In the genomic region with DNA sequence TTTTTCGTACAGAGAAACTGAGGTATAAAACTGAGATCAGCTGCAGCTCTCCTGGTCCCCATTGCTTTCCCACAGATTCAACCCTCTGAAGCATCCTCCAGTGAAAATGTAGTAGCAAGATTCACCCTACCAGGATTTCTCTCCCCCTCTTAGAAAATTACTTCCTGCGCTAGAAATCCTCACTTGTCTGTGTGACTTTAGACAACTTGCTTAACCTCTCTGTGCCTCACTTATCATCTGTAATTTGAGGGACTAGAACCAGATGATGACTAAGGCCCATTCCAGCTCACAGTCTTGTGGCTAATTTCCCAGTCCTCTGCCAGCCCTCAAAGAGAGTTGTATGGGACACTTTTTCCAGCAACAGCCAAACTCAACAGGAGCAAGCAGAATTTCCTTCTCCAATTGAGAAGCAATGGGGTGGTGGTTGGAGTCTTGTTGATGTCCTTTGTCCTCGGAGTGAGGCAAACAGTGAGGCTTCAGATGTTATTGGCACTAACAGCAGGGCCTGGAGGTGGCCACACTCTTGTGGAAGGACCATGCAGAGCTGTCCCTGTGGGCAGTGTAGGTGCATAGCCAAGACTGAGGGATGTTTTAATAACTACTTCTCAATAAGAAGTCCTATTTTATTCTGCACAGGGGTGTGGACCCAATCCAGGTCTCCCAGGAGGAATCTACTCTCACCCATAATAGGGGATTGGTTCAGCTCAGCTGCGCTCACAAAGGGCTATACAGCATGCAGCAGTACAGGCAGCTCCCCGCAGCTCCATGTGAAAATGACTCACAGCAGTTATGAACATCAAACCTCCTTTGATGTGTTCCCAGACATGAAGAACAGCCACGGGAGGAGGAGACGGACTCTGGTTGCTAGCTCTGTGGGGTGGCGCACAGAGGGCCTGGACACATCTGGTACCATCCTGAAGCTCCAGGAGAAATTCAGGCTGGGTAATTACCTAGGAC, we compare ENCODE assay signal across 15 cellular contexts.
DNase-seq lines count a peak whose midpoint lies in the region; ATAC-seq, FAIRE-seq and TF ChIP-seq lines count a peak whose summit lies in the region.
"Had no signal": no experiment of that assay in that cellular context is flagged by ENCODE, and none has a peak within 500 bp of the region (broad histone marks: within the 10 kb centered on the region; RNA-seq: fewer than 3 reads in every experiment).

No MANE protein-coding gene starts in this region.

- no peak for TF ChIP-seq POLR2A in thyroid gland (IDR thresholded peaks at IDR 0.05)

- no peak overlapping the region for H3K27ac ChIP-seq in kidney (ENCODE audit: low read depth in 2 of 2, low read length in 2 of 2)
- H3K27ac ChIP-seq in thyroid gland, result no peak overlapping the region
- H3K27ac ChIP-seq: adrenal gland had no signal

- 82 to 87% methylated on average over 8 of the region's 8 CpGs for WGBS in thyroid gland, 2 donors

- FAIRE-seq in kidney (lab: Jason Lieb, UNC), result no peak

- no peaks in the 10 kb centered on the region for H3K9me3 ChIP-seq in kidney (ENCODE audit: control insufficient read depth in 1 of 2, low read length in 2 of 2)
- no peaks in the 10 kb centered on the region for H3K9me3 ChIP-seq in thyroid gland
- H3K9me3 ChIP-seq: adrenal gland had no signal

- peak; percentile 40 for ATAC-seq in esophagus mucosa
- ATAC-seq in HG02759 (IDR thresholded peaks at IDR 0.05; ENCODE audit: unreplicated experiment), result no peak
- ATAC-seq: naive thymus-derived CD8-positive, alpha-beta T cell had no signal

- intact Hi-C loops in kidney (cut with DNase I) (no loop called here), thyroid gland (cut with DNase I) (loop anchor here (2.0 kb wide), 1 partner anchor 84 kb away; no protein-coding TSS in a partner anchor)

- H3K36me3 ChIP-seq in kidney (ENCODE audit: control insufficient read depth in 1 of 2, insufficient read depth in 2 of 2, low read length in 2 of 2), result no peaks in the 10 kb centered on the region
- no peaks in the 10 kb centered on the region for H3K36me3 ChIP-seq in thyroid gland
- H3K36me3 ChIP-seq: adrenal gland had no signal

- no peak overlapping the region for H3K4me3 ChIP-seq in kidney (ENCODE audit: low read length in 2 of 2)
- H3K4me3 ChIP-seq in thyroid gland (replicated peaks in 1 of 3), result no peak overlapping the region
- H3K4me3 ChIP-seq: adrenal gland had no signal

- TF ChIP-seq CTCF in kidney (IDR thresholded peaks at IDR 0.05; ENCODE audit: borderline replicate concordance, extremely low read depth, insufficient read depth), result no peak
- TF ChIP-seq CTCF in thyroid gland (IDR thresholded peaks at IDR 0.05), result no peak

- no peak overlapping the region for H3K9ac ChIP-seq in kidney (ENCODE audit: low read length in 2 of 2)

- DNase-seq in Daoy (ENCODE audit: low read depth), result peak; percentile 78
- peak; percentile 95 for DNase-seq in RPMI7951 (ENCODE audit: low read depth)
- peak; percentile 48 for DNase-seq in occipital lobe (lab: John Stamatoyannopoulos, UW)
- DNase-seq in kidney, result no peak
- no peak for DNase-seq in thyroid gland
- DNase-seq in cerebellar nuclear complex (lab: John Stamatoyannopoulos, UW), result no peak
- DNase-seq: adrenal gland; CD4-positive, CD25-positive, alpha-beta regulatory T cell; HCEC 1CT; immature natural killer cell; KG1; naive thymus-derived CD8-positive, alpha-beta T cell; stimulated activated CD4-positive, alpha-beta T cell treated with anti-CD3 and anti-CD28 coated beads, Interleukin-12 subunit alpha, Interleukin-12 subunit beta, amount 100 ng/mL, for 4 hours had no signal

- H3K4me1 ChIP-seq in kidney (ENCODE audit: control insufficient read depth in 1 of 2, insufficient read depth in 1 of 2, low read depth in 1 of 2, low read length in 2 of 2) (peaks cover 0 to 2% of the 10 kb centered on the region in 2 donors), thyroid gland (no peaks in the 10 kb centered on the region)
- H3K4me1 ChIP-seq: adrenal gland had no signal

- H3K27me3 ChIP-seq in thyroid gland, result no peaks in the 10 kb centered on the region

Comparison
In these comparisons a context has a peak if more than half of its experiments do, and no peak if none do; other contexts are left out.
1. DNase-seq: peak in Daoy (single experiment), RPMI7951 (single experiment) and occipital lobe (single experiment); none in kidney (single experiment), thyroid gland (0 of 2) and cerebellar nuclear complex (0 of 2).